Comparison of ENCODE assay signal across 13 cellular contexts in genomic region chr1:233615571-233615970, GRCh38. TPM values are rescaled to one million over a fixed set of nuclear protein-coding genes. Genes with fewer than 3 reads are reported as not detected.
DNase-seq lines count a peak whose midpoint lies in the region; ATAC-seq and TF ChIP-seq lines count a peak whose summit lies in the region.
"Had no signal": no experiment of that assay in that cellular context is flagged by ENCODE, and none has a peak within 500 bp of the region (broad histone marks: within the 10 kb centered on the region; RNA-seq: fewer than 3 reads in every experiment).

No MANE protein-coding gene starts in this region.

- peak overlapping the region in 9 of 12 donors; percentile 49 to 78 (median 64) for H3K4me3 ChIP-seq in heart left ventricle
- peak overlapping the region; percentile 58 for H3K4me3 ChIP-seq in upper lobe of right lung

- intact Hi-C loops in heart left ventricle (cut with DNase I): loop anchor here in 2 of 10 donors (2.0 to 10.0 kb wide), 2 partner anchors 49 to 119 kb away; no protein-coding TSS in a partner anchor
- intact Hi-C loops in Right ventricle myocardium superior (cut with DNase I): no loop called here
- intact Hi-C loops in MCF 10A (cut with micrococcal nuclease): loop anchor here (1.0 to 2.0 kb wide), 5 partner anchors 49 to 176 kb away; no protein-coding TSS in a partner anchor
- intact Hi-C loops in left colon (cut with DNase I, micrococcal nuclease): no loop called here
- intact Hi-C loops in upper lobe of right lung (cut with DNase I): no loop called here

- WGBS in heart left ventricle, 4 donors: 56 to 73% (median 64%) methylated on average over 3 of the region's 3 CpGs

- H3K27ac ChIP-seq in heart left ventricle: peak overlapping the region in 1 of 12 donors; percentile 67
- H3K27ac ChIP-seq in upper lobe of right lung: no peak overlapping the region

- BruUV-seq in MCF 10A (replicated peaks; lab: Mats Ljungman, UMichigan): no TSS peak

- POLR2A ChIA-PET in MCF 10A (lab: Yijun Ruan, JAX): interaction anchor here (0.5 to 3.6 kb wide), 7 partner anchors 9 to 142 kb away, joined by 3 to 23 read pairs (median 3); no protein-coding TSS in a partner anchor

- H3K9me3 ChIP-seq in heart left ventricle (no peaks in the 10 kb centered on the region), upper lobe of right lung (no peaks in the 10 kb centered on the region)

- H3K36me3 Mint-ChIP-seq in MCF 10A (ENCODE audit: insufficient read depth, unreplicated experiment) (peaks cover 20% of the 10 kb centered on the region), immature natural killer cell (peaks cover 0 to 3% (median 0%) of the 10 kb centered on the region in 3 donors)

- TF ChIP-seq CTCF in heart left ventricle (IDR thresholded peaks at IDR 0.05) (no peak), MCF 10A (IDR thresholded peaks at IDR 0.05; ENCODE audit: unreplicated experiment) (no peak), upper lobe of right lung (IDR thresholded peaks at IDR 0.05) (no peak)

- peak overlapping the region; percentile 96 for H3K27ac Mint-ChIP-seq in MCF 10A (ENCODE audit: low read depth, unreplicated experiment)
- H3K27ac Mint-ChIP-seq in immature natural killer cell: no peak overlapping the region
- H3K27ac Mint-ChIP-seq: naive B cell had no signal

- H3K36me3 ChIP-seq in heart left ventricle (no peaks in the 10 kb centered on the region), upper lobe of right lung (no peaks in the 10 kb centered on the region)

- H3K27me3 Mint-ChIP-seq in MCF 10A (ENCODE audit: insufficient read depth, unreplicated experiment) (peaks cover 12% of the 10 kb centered on the region), immature natural killer cell (ENCODE audit: low read depth in 3 of 3) (peaks cover 3 to 19% (median 10%) of the 10 kb centered on the region in 3 donors)

- no peak for TF ChIP-seq POLR2A in heart left ventricle (IDR thresholded peaks at IDR 0.05)

- H3K9me3 Mint-ChIP-seq in MCF 10A (ENCODE audit: unreplicated experiment) (no peaks in the 10 kb centered on the region), immature natural killer cell (peaks cover 0 to 11% (median 4%) of the 10 kb centered on the region in 6 donors)

- H3K27me3 ChIP-seq in heart left ventricle: peaks cover 0 to 48% (median 4%) of the 10 kb centered on the region in 9 donors
- H3K27me3 ChIP-seq in upper lobe of right lung: peaks cover 14% of the 10 kb centered on the region

- CTCF ChIA-PET in MCF 10A (lab: Yijun Ruan, JAX): interaction anchor here (0.6 to 1.0 kb wide), 2 partner anchors 97 to 260 kb away, joined by 3 read pairs; no protein-coding TSS in a partner anchor

- H3K4me1 ChIP-seq in heart left ventricle (peaks cover 0 to 15% (median 0%) of the 10 kb centered on the region in 12 donors), upper lobe of right lung (no peaks in the 10 kb centered on the region)

- H3K4me3 Mint-ChIP-seq in MCF 10A (ENCODE audit: unreplicated experiment) (peak overlapping the region; percentile 88), immature natural killer cell (no peak overlapping the region)
- H3K4me3 Mint-ChIP-seq: naive B cell had no signal

- DNase-seq in heart left ventricle (no peak), Right ventricle myocardium superior (no peak), MCF 10A (ENCODE audit: unreplicated experiment) (no peak), left colon (no peak), upper lobe of right lung (no peak), immature natural killer cell (no peak), medulla oblongata (ENCODE audit: extremely low spot score) (no peak)
- DNase-seq: activated naive CD4-positive, alpha-beta T cell treated with anti-CD3 and anti-CD28 coated beads, Interleukin-2, amount 50 U/mL, for 16 hours; AML-193; MV-4-11; naive B cell; NCI-H526 had no signal

- H3K4me1 Mint-ChIP-seq in MCF 10A (ENCODE audit: insufficient read depth, unreplicated experiment): peaks cover 23% of the 10 kb centered on the region
- H3K4me1 Mint-ChIP-seq in immature natural killer cell: no peaks in the 10 kb centered on the region

- no peak for ATAC-seq in heart left ventricle
- ATAC-seq in Right ventricle myocardium superior (ENCODE audit: poor library complexity): no peak
- peak; percentile 8 for ATAC-seq in left colon
- ATAC-seq in upper lobe of right lung: no peak
- no peak for ATAC-seq in GM19397 (IDR thresholded peaks at IDR 0.05; ENCODE audit: unreplicated experiment)

RNA-seq across cellular contexts. Expression of gene KCNK1, which starts 1.7 kb away (rescaled TPM):
- total RNA-seq in heart left ventricle (10 to 100 TPM in 5 of 9 donors, 1 to 10 TPM in 4; 5.9 to 28.3 (median 10.5) TPM), Right ventricle myocardium superior (23.9 TPM), MCF 10A (2022) (24.3 and 41.3 TPM in 2 replicates), left colon (10 to 100 TPM; 56.5 to 61.4 TPM), upper lobe of right lung (7.3 TPM)
- polyA plus RNA-seq in heart left ventricle (10 to 100 TPM in 1 of 2 donors, 1 to 10 TPM in 1; 6.0 to 11.9 TPM), immature natural killer cell (not detected)
